14 cellular contexts compared by ENCODE assay signal in the genomic region with DNA sequence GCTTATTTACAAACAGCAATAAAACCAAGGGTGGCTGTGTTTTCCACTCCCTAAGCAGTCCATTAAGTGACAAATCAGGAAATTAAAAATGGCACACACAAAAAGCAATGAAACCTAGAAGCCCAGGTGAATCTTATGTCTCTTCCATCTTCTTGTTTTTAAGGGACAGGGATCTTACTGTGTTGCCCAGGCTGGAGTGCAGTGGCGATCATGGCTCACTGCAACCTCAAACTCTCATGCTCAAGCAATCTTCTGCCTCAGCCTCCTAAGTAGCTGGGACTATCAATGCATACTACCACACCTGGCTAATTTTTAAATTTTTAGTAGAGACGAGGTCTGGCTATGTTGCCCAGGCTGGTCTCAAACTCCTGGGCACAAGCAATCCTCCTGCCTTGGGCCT. TPM values are rescaled to one million over a fixed set of nuclear protein-coding genes. Genes with fewer than 3 reads are reported as not detected.
DNase-seq lines count a peak whose midpoint lies in the region; ATAC-seq and TF ChIP-seq lines count a peak whose summit lies in the region.
"Had no signal": no experiment of that assay in that cellular context is flagged by ENCODE, and none has a peak within 500 bp of the region (broad histone marks: within the 10 kb centered on the region; RNA-seq: fewer than 3 reads in every experiment).

No MANE protein-coding gene starts in this region.

- H3K27me3 ChIP-seq in DOHH2 (ENCODE audit: control insufficient read depth, low read length) (no peaks in the 10 kb centered on the region), esophagus muscularis mucosa (no peaks in the 10 kb centered on the region), sigmoid colon (no peaks in the 10 kb centered on the region)
- H3K27me3 ChIP-seq: neutrophil had no signal

- H4K20me1 ChIP-seq in DOHH2 (ENCODE audit: control insufficient read depth, insufficient read depth, low read depth, low read length) (no peaks in the 10 kb centered on the region), OCI-LY7 (ENCODE audit: insufficient read depth, low read length) (no peaks in the 10 kb centered on the region)

- CTCF ChIA-PET in OCI-LY7 (lab: Charles Lee; ENCODE audit: unreplicated experiment), result no interaction called here

- H3K4me3 ChIP-seq in DOHH2 (ENCODE audit: low read length) (peak overlapping the region; percentile 38; the same call in 1 of the 2 replicates), OCI-LY7 (ENCODE audit: low read depth, low read length, poor library complexity, severe bottlenecking) (peak overlapping the region; percentile 72), esophagus muscularis mucosa (peak overlapping the region; percentile 48 to 61 (median 56)), sigmoid colon (peak overlapping the region in 3 of 4 donors; percentile 49 to 58 (median 54))

- DNase-seq in OCI-LY7 (ENCODE audit: low spot score) (no peak), esophagus muscularis mucosa (ENCODE audit: extremely low spot score) (no peak), sigmoid colon (no peak), NK-92 (lab: John Stamatoyannopoulos, UW; ENCODE audit: unreplicated experiment) (no peak), NCI-H524 treated with DMSO at 0.1 percent for 48 hours (lab: John Stamatoyannopoulos, UW) (no peak)
- no peak for DNase-seq in stimulated activated naive CD4-positive, alpha-beta T cell treated with Interleukin-2 at 50 U/mL for 16 hours (lab: John Stamatoyannopoulos, UW)
- DNase-seq: activated T-cell treated with anti-CD3 and anti-CD28 coated beads for 4 hours, DMS79, GOT3, NCI-H1092 treated with DMSO at 0.1 percent for 48 hours, NCI-H82 had no signal

- 86% methylated on average over 2 of the region's 2 CpGs for WGBS in esophagus muscularis mucosa
- 92 to 95% methylated on average over 2 of the region's 2 CpGs for WGBS in sigmoid colon, 2 donors

- ATAC-seq in HG02678 (IDR thresholded peaks at IDR 0.05; ENCODE audit: unreplicated experiment), result no peak

- H3K9me3 ChIP-seq in DOHH2 (ENCODE audit: control insufficient read depth, insufficient read depth, low read length) (no peaks in the 10 kb centered on the region), OCI-LY7 (ENCODE audit: low read length) (no peaks in the 10 kb centered on the region), esophagus muscularis mucosa (no peaks in the 10 kb centered on the region), sigmoid colon (no peaks in the 10 kb centered on the region)
- H3K9me3 ChIP-seq: neutrophil had no signal

- peak overlapping the region; percentile 77 for H3K4me2 ChIP-seq in DOHH2 (ENCODE audit: low read length)
- peak overlapping the region; percentile 74 for H3K4me2 ChIP-seq in OCI-LY7 (ENCODE audit: low read length)

- peaks cover 4% of the 10 kb centered on the region for H3K36me3 ChIP-seq in DOHH2 (ENCODE audit: control insufficient read depth, low read length)
- peaks cover 7% of the 10 kb centered on the region; the same call in 1 of the 2 replicates for H3K36me3 ChIP-seq in OCI-LY7 (ENCODE audit: insufficient read depth, low read length)
- H3K36me3 ChIP-seq in esophagus muscularis mucosa, result peaks cover 0 to 9% (median 3%) of the 10 kb centered on the region in 4 donors
- no peaks in the 10 kb centered on the region for H3K36me3 ChIP-seq in sigmoid colon
- H3K36me3 ChIP-seq: neutrophil had no signal

- H3K9me2 ChIP-seq in DOHH2 (replicated peaks; ENCODE audit: control insufficient read depth, low read length), result no peaks in the 10 kb centered on the region
- H3K9me2 ChIP-seq in OCI-LY7 (ENCODE audit: insufficient read depth, low read length), result no peaks in the 10 kb centered on the region

- TF ChIP-seq CTCF in DOHH2 (IDR thresholded peaks at IDR 0.05; ENCODE audit: low read depth, low read length, poor library complexity, severe bottlenecking) (no peak), OCI-LY7 (conservative IDR thresholded peaks at IDR 0.05; ENCODE audit: low read length) (no peak), esophagus muscularis mucosa (IDR thresholded peaks at IDR 0.05) (no peak), sigmoid colon (IDR thresholded peaks at IDR 0.05) (no peak)

- no peak overlapping the region for H3K27ac ChIP-seq in DOHH2 (ENCODE audit: low read depth, low read length)
- no peak overlapping the region for H3K27ac ChIP-seq in OCI-LY7 (ENCODE audit: low read depth, low read length, poor library complexity, severe bottlenecking)
- peak overlapping the region; percentile 83 to 86 (median 84) for H3K27ac ChIP-seq in esophagus muscularis mucosa (replicated peaks in 1 of 4)
- H3K27ac ChIP-seq in sigmoid colon, result peak overlapping the region in 2 of 4 donors; percentile 83 to 89
- H3K27ac ChIP-seq: neutrophil had no signal

- BruUV-seq in OCI-LY7 (replicated peaks; lab: Mats Ljungman, UMichigan), result no TSS peak

- POLR2A ChIA-PET in OCI-LY7 (lab: Charles Lee), result no interaction called here

- no peak for TF ChIP-seq EP300 in esophagus muscularis mucosa (IDR thresholded peaks at IDR 0.05)
- TF ChIP-seq EP300 in sigmoid colon (IDR thresholded peaks at IDR 0.05), result no peak

- H3K79me2 ChIP-seq in DOHH2 (ENCODE audit: control insufficient read depth, low read length) (peaks cover 72% of the 10 kb centered on the region), OCI-LY7 (ENCODE audit: insufficient read depth, low read depth, low read length) (peaks cover 48% of the 10 kb centered on the region)

- H2AFZ ChIP-seq in OCI-LY7 (ENCODE audit: low read length), result no peak overlapping the region

- H3K4me1 ChIP-seq in DOHH2 (ENCODE audit: control insufficient read depth, low read length) (peaks cover 36% of the 10 kb centered on the region), OCI-LY7 (ENCODE audit: insufficient read depth, low read length, poor library complexity, severe bottlenecking) (peaks cover 34% of the 10 kb centered on the region), esophagus muscularis mucosa (peaks cover 12 to 75% (median 69%) of the 10 kb centered on the region in 4 donors), sigmoid colon (peaks cover 0 to 44% (median 26%) of the 10 kb centered on the region in 4 donors)

- no peak for TF ChIP-seq POLR2A in esophagus muscularis mucosa (IDR thresholded peaks at IDR 0.05; ENCODE audit: low read depth)
- no peak for TF ChIP-seq POLR2A in sigmoid colon (IDR thresholded peaks at IDR 0.05)

- intact Hi-C loops in OCI-LY7 (cut with micrococcal nuclease; ENCODE audit: unreplicated experiment) (no loop called here), esophagus muscularis mucosa (cut with DNase I) (loop anchor here (5.0 kb wide), 1 partner anchor 88 kb away; no protein-coding TSS in a partner anchor), sigmoid colon (cut with DNase I) (no loop called here)

- peaks cover 31% of the 10 kb centered on the region for H3F3A ChIP-seq in DOHH2 (ENCODE audit: control insufficient read depth, insufficient read depth)

RNA-seq across cellular contexts. Expression of gene CERS5, which starts 52.4 kb away (rescaled TPM):
- total RNA-seq in OCI-LY7 (2014; rRNA removed; shearing (Covaris generic)), result 27.6 and 28.6 TPM in 2 replicates
- total RNA-seq in OCI-LY7 (2022), result 36.9 and 42.3 TPM in 2 replicates
- 10 to 100 TPM; 23.0 to 33.6 (median 27.5) TPM for total RNA-seq in esophagus muscularis mucosa
- total RNA-seq in sigmoid colon, result 10 to 100 TPM; 21.7 to 29.1 (median 23.3) TPM
- 10 to 100 TPM in 1 of 3 donors, 1 to 10 TPM in 2; 4.8 to 25.9 (median 5.3) TPM for polyA plus RNA-seq in sigmoid colon

Comparison
In these comparisons a context has a peak if more than half of its experiments do, and no peak if none do; other contexts are left out.
1. H3K27ac ChIP-seq: peak in esophagus muscularis mucosa (4 of 4); none in DOHH2 (single experiment) and OCI-LY7 (single experiment).
2. Peak in every context shown above with its lines, with median percentiles within 50 percentile points of each other: H3K4me3 ChIP-seq.